ENCODE assay signal across 21 cellular contexts in the genomic region with DNA sequence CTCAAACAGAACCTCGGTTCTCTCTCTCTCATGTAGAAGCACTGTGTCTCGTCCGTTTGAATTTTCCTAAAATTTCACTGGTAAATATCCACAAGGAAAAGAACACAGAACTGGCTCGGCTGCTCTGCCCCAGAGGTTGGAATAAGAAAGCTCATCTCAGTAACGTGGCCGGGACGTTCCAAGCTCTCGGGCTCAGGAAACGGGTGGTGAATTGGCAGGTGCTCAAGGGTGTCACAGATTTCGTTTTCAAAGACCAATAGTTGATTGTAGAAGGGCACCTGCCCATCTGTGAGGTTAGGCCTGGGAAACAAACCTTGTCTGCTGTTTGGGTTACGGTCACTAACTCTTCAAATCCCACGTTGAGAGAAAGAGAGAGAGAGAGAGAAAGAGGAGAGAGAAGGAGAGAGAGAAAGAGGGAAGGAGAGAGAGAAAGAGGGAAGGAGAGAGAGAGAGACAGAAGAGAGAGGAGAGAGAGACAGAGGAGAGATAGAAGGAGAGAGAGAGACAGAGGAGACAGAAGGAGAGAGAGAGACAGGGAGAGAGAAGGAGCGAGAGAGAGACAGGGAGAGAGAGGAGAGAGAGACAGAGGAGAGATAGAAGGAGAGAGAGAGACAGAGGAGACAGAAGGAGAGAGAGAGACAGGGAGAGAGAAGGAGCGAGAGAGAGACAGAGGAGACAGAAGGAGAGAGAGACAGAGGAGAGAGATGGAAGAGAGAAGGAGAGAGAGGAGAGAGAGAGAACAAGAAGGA.
"Had no signal": no experiment of that assay in that cellular context is flagged by ENCODE, and none has a peak within 500 bp of the region (broad histone marks: within the 10 kb centered on the region; RNA-seq: fewer than 3 reads in every experiment).

No MANE protein-coding gene starts in this region.

- H3K4me3 Mint-ChIP-seq: activated CD4-positive, alpha-beta T cell treated with anti-CD3 and anti-CD28 coated beads, Interleukin-2, amount 10 ng/mL, durations not matched to agents 7 days and 5 days; activated naive CD4-positive, alpha-beta T cell treated with anti-CD3 and anti-CD28 coated beads, Interleukin-2, amount 50 U/mL, for 24 hours; activated T-cell treated with anti-CD3 and anti-CD28 coated beads, Interleukin-2, amount 50 U/mL, for 4 hours; naive thymus-derived CD4-positive, alpha-beta T cell; stimulated activated memory B cell treated with anti-CD40 and anti-IgM and Interleukin-4, amounts not matched to agents 10 μg/mL and 1 μg/mL and 100 μg/mL, for 72 hours had no signal

- DNase-seq: activated CD4-positive, alpha-beta T cell treated with anti-CD3 and anti-CD28 coated beads, Interleukin-2, amount 10 ng/mL, durations not matched to agents 7 days and 5 days; activated CD8-positive, alpha-beta memory T cell treated with anti-CD3 and anti-CD28 coated beads, Interleukin-2, amount 50 U/mL, for 4 hours; activated T-cell treated with anti-CD3 and anti-CD28 coated beads, Interleukin-2, amount 50 U/mL, for 4 hours; cortex of kidney; gastrocnemius medialis; kidney glomerular epithelial cell; left ventricle myocardium superior; mesenchymal stem cell; naive thymus-derived CD4-positive, alpha-beta T cell; sigmoid colon; stimulated activated CD4-positive, alpha-beta T cell treated with anti-CD3 and anti-CD28 coated beads, Interleukin-4, amount 100 ng/mL, for 4 hours; T-helper 1 cell; T1000; testis; upper lobe of left lung had no signal

- H3K4me3 ChIP-seq: breast epithelium, gastrocnemius medialis, sigmoid colon, testis, upper lobe of left lung had no signal

- H3K27me3 ChIP-seq: gastrocnemius medialis, testis, upper lobe of left lung had no signal

- H3K9me3 ChIP-seq: breast epithelium, gastrocnemius medialis, testis, upper lobe of left lung had no signal

- H3K4me1 ChIP-seq: breast epithelium, gastrocnemius medialis, sigmoid colon, testis, upper lobe of left lung had no signal

- FAIRE-seq: astrocyte had no signal

- H3K36me3 ChIP-seq: breast epithelium, gastrocnemius medialis, sigmoid colon, upper lobe of left lung had no signal

- H3K36me3 Mint-ChIP-seq: activated naive CD4-positive, alpha-beta T cell treated with anti-CD3 and anti-CD28 coated beads, Interleukin-2, amount 50 U/mL, for 24 hours; naive thymus-derived CD4-positive, alpha-beta T cell; stimulated activated memory B cell treated with anti-CD40 and anti-IgM and Interleukin-4, amounts not matched to agents 10 μg/mL and 1 μg/mL and 100 μg/mL, for 72 hours had no signal

- H3K27ac Mint-ChIP-seq: activated naive CD4-positive, alpha-beta T cell treated with anti-CD3 and anti-CD28 coated beads, Interleukin-2, amount 50 U/mL, for 24 hours; stimulated activated memory B cell treated with anti-CD40 and anti-IgM and Interleukin-4, amounts not matched to agents 10 μg/mL and 1 μg/mL and 100 μg/mL, for 72 hours had no signal

- ATAC-seq: activated CD4-positive, CD25-positive, alpha-beta regulatory T cell treated with anti-CD3 and anti-CD28 coated beads, Interleukin-2, amount 50 U/mL, for 24 hours; activated T-cell treated with anti-CD3 and anti-CD28 coated beads, Interleukin-2, amount 50 U/mL, for 4 hours; esophagus mucosa; gastrocnemius medialis; left ventricle myocardium superior; naive thymus-derived CD4-positive, alpha-beta T cell; stimulated activated memory B cell treated with anti-CD40 and anti-IgM and Interleukin-4, amounts not matched to agents 10 μg/mL and 1 μg/mL and 100 μg/mL, for 72 hours had no signal

- H3K9me3 Mint-ChIP-seq: activated naive CD4-positive, alpha-beta T cell treated with anti-CD3 and anti-CD28 coated beads, Interleukin-2, amount 50 U/mL, for 24 hours; activated T-cell treated with anti-CD3 and anti-CD28 coated beads, Interleukin-2, amount 50 U/mL, for 4 hours had no signal

- H3K27ac ChIP-seq: breast epithelium, gastrocnemius medialis, sigmoid colon, testis, upper lobe of left lung had no signal

- H3K4me1 Mint-ChIP-seq: activated CD4-positive, alpha-beta T cell treated with anti-CD3 and anti-CD28 coated beads, Interleukin-2, amount 10 ng/mL, durations not matched to agents 7 days and 5 days; activated naive CD4-positive, alpha-beta T cell treated with anti-CD3 and anti-CD28 coated beads, Interleukin-2, amount 50 U/mL, for 24 hours; stimulated activated memory B cell treated with anti-CD40 and anti-IgM and Interleukin-4, amounts not matched to agents 10 μg/mL and 1 μg/mL and 100 μg/mL, for 72 hours had no signal
